8 cellular contexts compared by ENCODE assay signal in the genomic region with DNA sequence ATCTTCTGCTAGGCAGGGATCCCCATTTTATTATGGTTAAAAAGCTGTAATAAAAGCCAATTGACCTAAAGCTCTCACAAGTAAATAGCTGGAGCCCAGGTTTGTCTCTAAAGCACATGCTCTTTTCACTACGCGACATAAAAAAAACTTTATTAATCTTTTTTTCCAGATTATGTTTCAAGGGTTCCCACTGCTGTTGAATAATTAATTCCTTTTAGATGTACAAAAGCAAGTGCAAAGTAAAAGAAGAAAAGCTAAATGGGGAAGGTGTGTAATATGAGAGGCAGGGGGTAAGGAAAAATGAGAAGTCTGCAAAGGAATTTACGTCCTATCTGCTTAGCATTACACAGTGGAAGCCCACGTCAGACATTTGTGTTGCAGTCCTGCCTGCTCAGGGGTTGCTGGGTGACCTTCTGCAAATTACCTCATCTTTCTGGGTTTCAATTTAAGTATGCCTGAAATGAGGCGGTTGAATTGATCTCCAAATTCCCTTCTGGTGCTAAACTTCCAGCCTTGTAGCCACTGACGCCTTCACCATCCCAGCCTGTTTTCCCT. TPM values are rescaled to one million over a fixed set of nuclear protein-coding genes. Genes with fewer than 3 reads are reported as not detected.
A peak's percentile ranks its signal among the peaks of the same experiment; 100 is the strongest.
DNase-seq lines count a peak whose midpoint lies in the region; ATAC-seq, FAIRE-seq and TF ChIP-seq lines count a peak whose summit lies in the region.

No MANE protein-coding gene starts in this region.

- H3K36me3 ChIP-seq in K562 (ENCODE audit: control insufficient read depth, insufficient read depth, low read length): peaks cover 15% of the 10 kb centered on the region; the same call in 2 of the 3 replicates
- H3K36me3 ChIP-seq in spleen: peaks cover 0 to 12% (median 5%) of the 10 kb centered on the region in 6 donors

- WGBS in K562 (ENCODE audit: insufficient coverage, low coverage, missing lambda C conversion rate): 0% methylated on average over 3 of the region's 6 CpGs
- 17 to 22% (median 19%) methylated on average over 6 of the region's 6 CpGs for WGBS in spleen, 5 donors

- H2AFZ ChIP-seq in K562 (ENCODE audit: low read depth, low read length): 0 out of 2 replicates have a peak overlapping the region, but pooled peaks have one; percentile 28

- 0 out of 2 replicates have a peak, but pooled peaks cover 2% of the 10 kb centered on the region for H3K9me3 ChIP-seq in K562 (replicated peaks; ENCODE audit: control insufficient read depth, insufficient read depth, low read depth, low read length)
- H3K9me3 ChIP-seq in spleen: peaks cover 0 to 3% (median 0%) of the 10 kb centered on the region in 8 donors

- peak overlapping the region; percentile 78 to 88 for H3K9ac ChIP-seq in K562 (ENCODE audit: insufficient read depth in 1 of 2, low read depth in 2 of 2, low read length in 2 of 2)

- H3K9me1 ChIP-seq in K562 (ENCODE audit: control insufficient read depth, insufficient read depth, low read length): no peaks in the 10 kb centered on the region

- FAIRE-seq in K562 (lab: Jason Lieb, UNC): no peak

- H3K27ac ChIP-seq in K562 (ENCODE audit: extremely low read depth, low read depth, low read length) (peak overlapping the region; percentile 89), spleen (peak overlapping the region; percentile 93 to 99 (median 98))

- no peak for TF ChIP-seq RAD21 in K562 (CRISPR knock-in tag; conservative IDR thresholded peaks at IDR 0.05 in 1 of 2, IDR thresholded peaks at IDR 0.05 in 1 of 2)

- intact Hi-C loops in K562 (cut with micrococcal nuclease): loop anchor here (2.0 kb wide), 2 partner anchors 40 to 160 kb away; no protein-coding TSS in a partner anchor
- intact Hi-C loops in spleen (cut with DNase I; ENCODE audit: low total_unique reads): loop anchor here (10.0 kb wide), 1 partner anchor 52 kb away; no protein-coding TSS in a partner anchor

- TF ChIP-seq CTCF in K562 (IDR thresholded peaks at IDR 0.05 in 2 of 3, conservative IDR thresholded peaks at IDR 0.05 in 1 of 3; ENCODE audit: insufficient read depth in 2 of 3, low read depth in 1 of 3, low read length in 3 of 3) (no peak), spleen (IDR thresholded peaks at IDR 0.05 in 8 of 11, conservative IDR thresholded peaks at IDR 0.05 in 3 of 11) (no peak)

- H3K27me3 ChIP-seq in K562 (ENCODE audit: control insufficient read depth in 2 of 2, insufficient read depth in 2 of 2, low read length in 2 of 2): no peaks in the 10 kb centered on the region
- no peaks in the 10 kb centered on the region for H3K27me3 ChIP-seq in spleen (replicated peaks in 1 of 7)

- H3K4me2 ChIP-seq in K562 (ENCODE audit: insufficient read depth, low read length): peak overlapping the region; percentile 85

- TF ChIP-seq POLR2A in K562 (conservative IDR thresholded peaks at IDR 0.05): no peak
- TF ChIP-seq POLR2A in spleen (IDR thresholded peaks at IDR 0.05): no peak

- H3K79me2 ChIP-seq in K562 (ENCODE audit: control insufficient read depth, insufficient read depth, low read length): peaks cover 52% of the 10 kb centered on the region

- DNase-seq in AML-193 (lab: John Stamatoyannopoulos, UW): peak; percentile 68 to 72
- DNase-seq in RPMI8226: peak; percentile 71
- peak; percentile 21 to 61 (median 27) for DNase-seq in K562 (ENCODE audit: extremely low read depth in 1 of 4, low spot score in 3 of 4)
- DNase-seq in iPS-NIHi7 (ENCODE audit: extremely low spot score): peak; percentile 23
- DNase-seq in spleen: no peak
- DNase-seq in ecto neural progenitor cell (ENCODE audit: low spot score): no peak

- in situ Hi-C loops in K562 (cut with MboI): no loop called here

- peak; percentile 33 for ATAC-seq in GM18909 (IDR thresholded peaks at IDR 0.05; ENCODE audit: poor library complexity, unreplicated experiment)
- peak; percentile 37 for ATAC-seq in HG03159 (IDR thresholded peaks at IDR 0.05; ENCODE audit: unreplicated experiment)
- peak; percentile 19 for ATAC-seq in K562

- H3K4me1 ChIP-seq in K562 (replicated peaks in 1 of 2; ENCODE audit: control insufficient read depth in 2 of 2, insufficient read depth in 2 of 2, low read length in 2 of 2) (peaks cover 3 to 12% of the 10 kb centered on the region in 2 experiments), spleen (peaks cover 25 to 66% (median 57%) of the 10 kb centered on the region in 6 donors)

- no peaks in the 10 kb centered on the region for H4K20me1 ChIP-seq in K562 (replicated peaks; ENCODE audit: control insufficient read depth, insufficient read depth, low read length)

- CTCF ChIA-PET in K562 (lab: Yijun Ruan, JAX; ENCODE audit: low intra/inter-chr PET ratio): no interaction called here

- no peak for TF ChIP-seq EP300 in K562 (IDR thresholded peaks at IDR 0.05; ENCODE audit: low read length)

- POLR2A ChIA-PET in K562 (lab: Yijun Ruan, JAX): interaction anchor here (0.5 to 4.8 kb wide), 26 partner anchors 8 to 1221 kb away, joined by 3 to 23 read pairs (median 3); no protein-coding TSS in a partner anchor

- BruUV-seq in K562 (replicated peaks; lab: Mats Ljungman, UMichigan): TSS peak; percentile 97

- peak overlapping the region; percentile 64 for H3K4me3 ChIP-seq in K562
- peak overlapping the region; percentile 21 to 86 (median 62) for H3K4me3 ChIP-seq in spleen

TF ChIP-seq in K562, 482 proteins besides CTCF, POLR2A, EP300 and RAD21 (continues in another document):
- no peak for TF ChIP-seq AFF4 (CRISPR knock-in tag; IDR thresholded peaks at IDR 0.05)

RNA-seq across cellular contexts. Expression of gene NABP1, which starts 0.8 kb away (rescaled TPM):
- 68.8 and 169 TPM in 2 replicates for total RNA-seq in K562 (2011; cell fraction: chromatin; rRNA removed; ENCODE audit: low replicate concordance)
- total RNA-seq in K562 (2011; cell fraction: nucleolus; rRNA removed): 39.4 and 41.1 TPM in 2 replicates
- 97.2 and 188 TPM in 2 replicates for total RNA-seq in K562 (2011; cell fraction: nucleoplasm; rRNA removed)
- total RNA-seq in K562 (2014; rRNA removed) (18.6 and 20.2 TPM in 2 replicates), K562 (2014; rRNA removed; fragmentation: Illumina TruSeq; extraction: Trizol) (31.6 and 35.8 TPM in 2 replicates), K562 (2015; rRNA removed; fragmentation: Illumina TruSeq; extraction: Trizol) (37.2 and 44.0 TPM in 2 replicates), K562 (2021) (24.5 and 28.1 TPM in 2 replicates), spleen (100 to 1,000 TPM; 150 to 292 (median 192) TPM)
- polyA plus RNA-seq in K562 (2011; rRNA removed) (20.5 and 22.2 TPM in 2 replicates), K562 (2014; fragmentation: Illumina TruSeq; extraction: Trizol) (15.6 and 17.1 TPM in 2 replicates), K562 (2014; fragmentation: Nextera tagmentation; extraction: Ambion mirVana) (10 to 100 TPM; 12.8 to 14.9 TPM), K562 (2014; rRNA removed) (13.9 and 15.4 TPM in 2 replicates), spleen (10 to 100 TPM; 33.0 to 59.4 (median 46.5) TPM)
- polyA plus RNA-seq in K562 (2011; cell fraction: cytosol; rRNA removed): 1.8 and 5.1 TPM in 2 replicates
- polyA plus RNA-seq in K562 (2011; cell fraction: nucleus; rRNA removed): 56.5 and 66.5 TPM in 2 replicates
- polyA plus RNA-seq in K562 (2012): 10.8 and 12.9 TPM in 2 replicates
- 46.2 and 78.7 TPM in 2 replicates for polyA minus RNA-seq in K562 (2011; rRNA and poly(A)+ RNA removed)
- polyA minus RNA-seq in K562 (2011; cell fraction: cytosol; rRNA and poly(A)+ RNA removed): 11.1 and 11.5 TPM in 2 replicates
- 101 and 194 TPM in 2 replicates for polyA minus RNA-seq in K562 (2011; cell fraction: nucleus; rRNA and poly(A)+ RNA removed)

Comparison
In these comparisons a context has a peak if more than half of its experiments do, and no peak if none do; other contexts are left out.
1. DNase-seq: peak in AML-193 (2 of 2), RPMI8226 (single experiment), K562 (4 of 4) and iPS-NIHi7 (single experiment); none in spleen (single experiment) and ecto neural progenitor cell (single experiment).
2. Peak in every context shown above with its lines, with median percentiles within 50 percentile points of each other: ATAC-seq.